Comparison of ENCODE assay signal across 16 cellular contexts in the genomic region with DNA sequence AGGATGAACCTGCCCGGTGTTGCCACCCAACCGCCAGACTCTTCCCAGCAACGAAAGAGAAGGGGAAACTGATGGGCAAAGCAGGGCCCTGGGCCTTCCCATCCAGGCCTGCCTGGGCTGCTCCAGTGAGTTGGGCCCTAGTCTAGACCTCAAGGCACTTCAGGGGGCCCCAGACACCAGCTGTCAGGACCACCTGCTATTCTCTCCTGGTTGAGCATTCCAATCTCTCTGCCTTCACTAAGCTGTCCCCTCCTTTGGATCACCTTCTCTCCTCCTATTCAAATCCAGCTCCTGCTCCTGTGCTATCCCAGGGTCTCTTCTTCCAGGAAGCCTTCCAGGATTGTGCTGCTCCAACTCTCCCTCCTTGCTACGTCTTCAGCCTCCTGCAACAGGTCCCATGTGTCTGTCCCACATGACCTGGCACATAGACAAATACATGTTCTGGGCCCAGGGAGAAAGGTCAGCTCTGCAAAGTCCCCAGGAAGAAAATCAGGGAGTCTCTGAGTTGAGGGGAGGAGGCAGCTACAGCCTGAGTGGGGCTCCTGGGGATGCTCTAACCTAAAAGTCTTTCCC. TPM values are rescaled to one million over a fixed set of nuclear protein-coding genes. Genes with fewer than 3 reads are reported as not detected.
DNase-seq lines count a peak whose midpoint lies in the region; ATAC-seq, FAIRE-seq and TF ChIP-seq lines count a peak whose summit lies in the region.
"Had no signal": no experiment of that assay in that cellular context is flagged by ENCODE, and none has a peak within 500 bp of the region (broad histone marks: within the 10 kb centered on the region; RNA-seq: fewer than 3 reads in every experiment).

No MANE protein-coding gene starts in this region.

- peak overlapping the region; percentile 26 for H3K4me3 ChIP-seq in astrocyte (ENCODE audit: insufficient read depth, low read depth, low read length)
- no peak overlapping the region for H3K4me3 ChIP-seq in mesodermal cell (ENCODE audit: extremely low read depth, insufficient read depth, low read length, poor library complexity, severe bottlenecking)
- H3K4me3 ChIP-seq in endodermal cell (ENCODE audit: low read length): no peak overlapping the region
- H3K4me3 ChIP-seq: SJSA1 had no signal

- H3K4me1 Mint-ChIP-seq in astrocyte (ENCODE audit: low read depth, unreplicated experiment) (peaks cover 20% of the 10 kb centered on the region), endodermal cell (no peaks in the 10 kb centered on the region)

- H3K9me3 Mint-ChIP-seq in astrocyte (ENCODE audit: unreplicated experiment) (no peaks in the 10 kb centered on the region), endodermal cell (no peaks in the 10 kb centered on the region)

- H3K79me2 ChIP-seq in astrocyte (ENCODE audit: insufficient read depth, low read length): peaks cover 79% of the 10 kb centered on the region

- H3K4me1 ChIP-seq in astrocyte (ENCODE audit: insufficient read depth, low read length): peaks cover 44% of the 10 kb centered on the region
- H3K4me1 ChIP-seq in mesodermal cell (ENCODE audit: control insufficient read depth, insufficient read depth, low read length, poor library complexity, severe bottlenecking): peaks cover 27% of the 10 kb centered on the region
- peaks cover 4% of the 10 kb centered on the region for H3K4me1 ChIP-seq in endodermal cell (ENCODE audit: control insufficient read depth, insufficient read depth, low read length)

- H3K36me3 Mint-ChIP-seq in astrocyte (ENCODE audit: low read depth, unreplicated experiment): peaks cover 5% of the 10 kb centered on the region
- peaks cover 14% of the 10 kb centered on the region for H3K36me3 Mint-ChIP-seq in endodermal cell (ENCODE audit: low read depth)
- H3K36me3 Mint-ChIP-seq: CD4-positive, CD25-positive, alpha-beta regulatory T cell had no signal

- whole genome bisulfite sequencing in mesodermal cell (ENCODE audit: insufficient coverage in 2 of 2), 2 experiments: 87 to 92% methylated on average over 3 to 4 of the region's 4 CpGs
- WGBS in endodermal cell (ENCODE audit: insufficient coverage in 1 of 2, insufficient read length in 1 of 2), 2 experiments: 91 to 100% methylated on average over 3 to 4 of the region's 4 CpGs

- peak overlapping the region; percentile 95 for H3K9ac ChIP-seq in astrocyte (ENCODE audit: low read length)
- H3K9ac ChIP-seq in endodermal cell (ENCODE audit: extremely low read depth, low read length, poor library complexity, severe bottlenecking): no peak overlapping the region

- peaks cover 16% of the 10 kb centered on the region for H3K36me3 ChIP-seq in astrocyte (ENCODE audit: insufficient read depth, low read length)
- peaks cover 8% of the 10 kb centered on the region for H3K36me3 ChIP-seq in mesodermal cell (ENCODE audit: control insufficient read depth, insufficient read depth, low read length)
- no peaks in the 10 kb centered on the region for H3K36me3 ChIP-seq in endodermal cell (ENCODE audit: control insufficient read depth, insufficient read depth, low read length)
- H3K36me3 ChIP-seq: neutrophil had no signal

- FAIRE-seq in astrocyte (lab: Jason Lieb, UNC): no peak
- FAIRE-seq: frontal cortex had no signal

- peaks cover 7% of the 10 kb centered on the region for H3K27me3 Mint-ChIP-seq in astrocyte (ENCODE audit: low read depth, unreplicated experiment)
- peaks cover 26% of the 10 kb centered on the region for H3K27me3 Mint-ChIP-seq in endodermal cell (ENCODE audit: insufficient read depth)

- H3K27ac ChIP-seq in 22Rv1 (peak overlapping the region; percentile 52), astrocyte (ENCODE audit: low read depth, low read length) (peak overlapping the region; percentile 95), mesodermal cell (ENCODE audit: low read depth, low read length, severe bottlenecking) (peak overlapping the region; percentile 49), endodermal cell (ENCODE audit: low read depth, low read length) (no peak overlapping the region)
- H3K27ac ChIP-seq: HL-60, neutrophil had no signal

- H3K27me3 ChIP-seq in astrocyte (ENCODE audit: insufficient read depth, low read length) (no peaks in the 10 kb centered on the region), endodermal cell (ENCODE audit: control insufficient read depth, insufficient read depth, low read length, poor library complexity, severe bottlenecking) (peaks cover 19% of the 10 kb centered on the region)
- H3K27me3 ChIP-seq: SJSA1 had no signal

- H3K9me3 ChIP-seq in astrocyte (ENCODE audit: insufficient read depth, low read depth, low read length) (no peaks in the 10 kb centered on the region), mesodermal cell (ENCODE audit: control insufficient read depth, low read length) (no peaks in the 10 kb centered on the region), endodermal cell (ENCODE audit: control insufficient read depth, low read length) (no peaks in the 10 kb centered on the region)
- H3K9me3 ChIP-seq: neutrophil, SJSA1 had no signal

- H3K4me2 ChIP-seq in astrocyte (ENCODE audit: low read length): peak overlapping the region; percentile 91

- peak overlapping the region; percentile 34 for H3K4me3 Mint-ChIP-seq in astrocyte (ENCODE audit: unreplicated experiment)
- H3K4me3 Mint-ChIP-seq in endodermal cell: no peak overlapping the region

- TF ChIP-seq CTCF in 22Rv1 (IDR thresholded peaks at IDR 0.05) (no peak), astrocyte (IDR thresholded peaks at IDR 0.05; ENCODE audit: insufficient read depth, low read depth, low read length) (no peak), endodermal cell (conservative IDR thresholded peaks at IDR 0.05) (no peak)

- no peak overlapping the region for H2AFZ ChIP-seq in astrocyte (ENCODE audit: low read depth, low read length)

- no peak for ATAC-seq in HG03378 (IDR thresholded peaks at IDR 0.05; ENCODE audit: unreplicated experiment)
- ATAC-seq in HG03039 (IDR thresholded peaks at IDR 0.05; ENCODE audit: unreplicated experiment): no peak

- peak; percentile 88 for DNase-seq in DMS 273 (lab: John Stamatoyannopoulos, UW; ENCODE audit: unreplicated experiment)
- no peak for DNase-seq in astrocyte (ENCODE audit: low read depth)
- no peak for DNase-seq in amygdala (lab: John Stamatoyannopoulos, UW)
- DNase-seq in endodermal cell: no peak
- DNase-seq: activated effector memory CD4-positive, alpha-beta T cell treated with Interleukin-2 at 50 U/mL for 16 hours; cortex of kidney; MM.1S had no signal

- peak overlapping the region; percentile 12 for H3K27ac Mint-ChIP-seq in astrocyte (ENCODE audit: unreplicated experiment)
- no peak overlapping the region for H3K27ac Mint-ChIP-seq in endodermal cell

- peaks cover 69% of the 10 kb centered on the region for H4K20me1 ChIP-seq in astrocyte (ENCODE audit: insufficient read depth, low read length)

RNA-seq across cellular contexts. Expression of a gene that starts 3.1 kb away (rescaled TPM):
- total RNA-seq in astrocyte (15.0 and 19.7 TPM in 2 replicates), endodermal cell (10 to 100 TPM; 23.0 to 34.4 TPM)
- 15.4 TPM for polyA plus RNA-seq in mesodermal cell (2013, experiment 1 of 2)
- 10.1 TPM for polyA plus RNA-seq in mesodermal cell (2013, experiment 2 of 2)
- polyA plus RNA-seq in endodermal cell (2013, experiment 1 of 2): 25.5 TPM
- 16.4 TPM for polyA plus RNA-seq in endodermal cell (2013, experiment 2 of 2)

RNA-seq across cellular contexts. Expression of a gene that starts 22.2 kb away (rescaled TPM):
- total RNA-seq in astrocyte: 9.3 and 10.8 TPM in 2 replicates
- 9.3 TPM for polyA plus RNA-seq in mesodermal cell (2013, experiment 1 of 2)
- 9.1 TPM for polyA plus RNA-seq in mesodermal cell (2013, experiment 2 of 2)
- total RNA-seq in endodermal cell: 100 to 1,000 TPM in 1 of 2 donors, 10 to 100 TPM in 1; 76.9 to 109 TPM
- polyA plus RNA-seq in endodermal cell (2013, experiment 1 of 2): 10.1 TPM
- polyA plus RNA-seq in endodermal cell (2013, experiment 2 of 2): 10.6 TPM

RNA-seq across cellular contexts. Expression of a gene that starts 33.0 kb away (rescaled TPM):
- total RNA-seq in astrocyte (68.3 and 73.1 TPM in 2 replicates), endodermal cell (10 to 100 TPM; 62.2 to 67.2 TPM)
- polyA plus RNA-seq in mesodermal cell (2013, experiment 1 of 2): 67.4 TPM
- 62.9 TPM for polyA plus RNA-seq in mesodermal cell (2013, experiment 2 of 2)
- polyA plus RNA-seq in endodermal cell (2013, experiment 1 of 2): 55.9 TPM
- 66.2 TPM for polyA plus RNA-seq in endodermal cell (2013, experiment 2 of 2)

RNA-seq across cellular contexts. Expression of a gene that starts 33.2 kb away (rescaled TPM):
- total RNA-seq in astrocyte: 10.5 and 11.0 TPM in 2 replicates
- 3.3 TPM for polyA plus RNA-seq in mesodermal cell (2013, experiment 1 of 2)
- 3.6 TPM for polyA plus RNA-seq in mesodermal cell (2013, experiment 2 of 2)
- total RNA-seq in endodermal cell: 10 to 100 TPM in 1 of 2 donors, 1 to 10 TPM in 1; 8.9 to 11.1 TPM
- 4.6 TPM for polyA plus RNA-seq in endodermal cell (2013, experiment 1 of 2)
- 4.4 TPM for polyA plus RNA-seq in endodermal cell (2013, experiment 2 of 2)

RNA-seq across cellular contexts. Expression of a gene that starts 48.8 kb away (rescaled TPM):
- 2.9 and 3.6 TPM in 2 replicates for total RNA-seq in astrocyte
- polyA plus RNA-seq in mesodermal cell (2013, experiment 1 of 2): 4.2 TPM
- 5.0 TPM for polyA plus RNA-seq in mesodermal cell (2013, experiment 2 of 2)
- 1 to 10 TPM; 6.1 to 9.1 TPM for total RNA-seq in endodermal cell
- polyA plus RNA-seq in endodermal cell (2013, experiment 1 of 2): 12.5 TPM
- polyA plus RNA-seq in endodermal cell (2013, experiment 2 of 2): 10.6 TPM
